25 cellular contexts compared by ENCODE assay signal in genomic region chr21:33897739-33898138, GRCh38.
"Had no signal": no experiment of that assay in that cellular context is flagged by ENCODE, and none has a peak within 500 bp of the region (broad histone marks: within the 10 kb centered on the region; RNA-seq: fewer than 3 reads in every experiment).

No MANE protein-coding gene starts in this region.

- FAIRE-seq: keratinocyte, pancreas, urothelium cell line had no signal

- H3K36me3 Mint-ChIP-seq: natural killer cell treated with Interleukin-12 subunit alpha and Interleukin-12 subunit beta and Interleukin-15 and Interleukin-18, amount 100 ng/mL, for 72 hours had no signal

- H3K27ac Mint-ChIP-seq: naive thymus-derived CD4-positive, alpha-beta T cell; natural killer cell treated with Interleukin-12 subunit alpha and Interleukin-12 subunit beta and Interleukin-15 and Interleukin-18, amount 100 ng/mL, for 72 hours; stimulated activated effector memory CD8-positive, alpha-beta T cell treated with anti-CD3 and anti-CD28 coated beads, Interleukin-12 subunit alpha, Interleukin-12 subunit beta, amount 100 ng/mL, for 72 hours; stimulated activated naive CD8-positive, alpha-beta T cell treated with anti-CD3 and anti-CD28 coated beads, Interleukin-15, Interleukin-2, amounts not matched to agents 100 ng/mL and 50 ng/mL, for 24 hours had no signal

- H3K4me3 Mint-ChIP-seq: naive thymus-derived CD4-positive, alpha-beta T cell; natural killer cell treated with Interleukin-12 subunit alpha and Interleukin-12 subunit beta and Interleukin-15 and Interleukin-18, amount 100 ng/mL, for 72 hours; stimulated activated effector memory CD8-positive, alpha-beta T cell treated with anti-CD3 and anti-CD28 coated beads, Interleukin-12 subunit alpha, Interleukin-12 subunit beta, amount 100 ng/mL, for 72 hours; stimulated activated naive CD8-positive, alpha-beta T cell treated with anti-CD3 and anti-CD28 coated beads, Interleukin-15, Interleukin-2, amounts not matched to agents 100 ng/mL and 50 ng/mL, for 24 hours had no signal

- H3K9me3 ChIP-seq: left ventricle myocardium inferior, mucosa of descending colon, pancreas, prostate gland, suprapubic skin, thoracic aorta, tibial artery, upper lobe of right lung had no signal

- H3K9me3 Mint-ChIP-seq: naive thymus-derived CD4-positive, alpha-beta T cell; natural killer cell treated with Interleukin-12 subunit alpha and Interleukin-12 subunit beta and Interleukin-15 and Interleukin-18, amount 100 ng/mL, for 72 hours; stimulated activated effector memory CD8-positive, alpha-beta T cell treated with anti-CD3 and anti-CD28 coated beads, Interleukin-12 subunit alpha, Interleukin-12 subunit beta, amount 100 ng/mL, for 72 hours; stimulated activated naive CD8-positive, alpha-beta T cell treated with anti-CD3 and anti-CD28 coated beads, Interleukin-15, Interleukin-2, amounts not matched to agents 100 ng/mL and 50 ng/mL, for 24 hours had no signal

- H3K36me3 ChIP-seq: pancreas, prostate gland, thoracic aorta had no signal

- H3K4me3 ChIP-seq: left ventricle myocardium inferior, lung, mucosa of descending colon, pancreas, prostate gland, skin epidermis, suprapubic skin, thoracic aorta, tibial artery, upper lobe of right lung had no signal

- H3K27ac ChIP-seq: left ventricle myocardium inferior, pancreas, prostate gland, skin epidermis, suprapubic skin, tibial artery, upper lobe of right lung had no signal

- H3K4me1 ChIP-seq: prostate gland had no signal

- H3K27me3 Mint-ChIP-seq: stimulated activated naive CD8-positive, alpha-beta T cell treated with anti-CD3 and anti-CD28 coated beads, Interleukin-15, Interleukin-2, amounts not matched to agents 100 ng/mL and 50 ng/mL, for 24 hours had no signal

- H3K27me3 ChIP-seq: pancreas, suprapubic skin, tibial artery, upper lobe of right lung had no signal

- DNase-seq: hippocampal formation; left ventricle myocardium inferior; midbrain; mucosa of descending colon; naive thymus-derived CD4-positive, alpha-beta T cell; nucleus accumbens; pancreas; posterior cingulate gyrus; retina; right cardiac atrium; stimulated activated CD4-positive, alpha-beta T cell treated with anti-CD3 and anti-CD28 coated beads, Interleukin-4, amount 100 ng/mL, for 24 hours; stimulated activated naive CD4-positive, alpha-beta T cell; tibial artery; trophoblast cell; upper lobe of right lung had no signal
